ENCODE assay signal across 11 cellular contexts in the genomic region with DNA sequence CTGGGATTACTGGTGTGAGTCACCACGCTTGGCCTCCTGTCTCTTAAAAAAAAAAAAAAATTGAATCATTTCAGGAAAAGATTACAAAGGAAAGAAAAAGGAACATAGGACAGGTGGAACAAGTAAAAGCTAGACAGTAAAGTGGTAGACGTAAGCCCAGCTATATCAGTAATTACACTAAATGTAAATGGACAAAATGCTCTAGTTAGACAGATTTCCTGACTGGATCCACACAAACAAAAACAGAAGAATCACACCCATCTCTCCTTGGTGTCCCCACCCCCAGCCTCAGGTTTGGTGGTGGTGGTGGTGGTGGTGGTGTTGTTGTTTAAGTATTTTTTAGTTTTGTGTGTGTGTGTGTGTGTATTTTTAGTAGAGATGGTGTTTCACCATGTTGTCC. TPM values are rescaled to one million over a fixed set of nuclear protein-coding genes. Genes with fewer than 3 reads are reported as not detected.
"Had no signal": no experiment of that assay in that cellular context is flagged by ENCODE, and none has a peak within 500 bp of the region (broad histone marks: within the 10 kb centered on the region; RNA-seq: fewer than 3 reads in every experiment).

No MANE protein-coding gene starts in this region.

- H3K4me3 Mint-ChIP-seq: H9, HFFc6 had no signal

- FAIRE-seq: H54, HepG2 had no signal

- H3K27ac Mint-ChIP-seq: HFFc6 had no signal

- H2AFZ ChIP-seq: GM23248 had no signal

- H3K27ac ChIP-seq: GM23248, HL-60 had no signal

- H3K4me3 ChIP-seq: GM23248 had no signal

- H3K9ac ChIP-seq: GM23248 had no signal

- ATAC-seq: HepG2 had no signal

- H3K27me3 Mint-ChIP-seq: IgD-negative memory B cell had no signal

- H3K9me3 Mint-ChIP-seq: HFFc6, IgD-negative memory B cell had no signal

- DNase-seq: GM23248, GOT3, H9, HCEC 1CT, HFFc6, KG1 had no signal

RNA-seq across cellular contexts. Expression of a gene that starts 6.3 kb away (rescaled TPM):
- total RNA-seq: GM23248, HFFc6 had no signal
- polyA plus RNA-seq: GM23248, HepG2 had no signal

RNA-seq across cellular contexts. Expression of a gene that starts 20.3 kb away (rescaled TPM):
- total RNA-seq: GM23248, HepG2, HFFc6, HT1080 had no signal
- polyA plus RNA-seq: GM23248, HepG2 had no signal

RNA-seq across cellular contexts. Expression of a gene that starts 47.0 kb away (rescaled TPM):
- total RNA-seq: HepG2, HT1080 had no signal
- polyA plus RNA-seq: HepG2 had no signal
